In the genomic region with DNA sequence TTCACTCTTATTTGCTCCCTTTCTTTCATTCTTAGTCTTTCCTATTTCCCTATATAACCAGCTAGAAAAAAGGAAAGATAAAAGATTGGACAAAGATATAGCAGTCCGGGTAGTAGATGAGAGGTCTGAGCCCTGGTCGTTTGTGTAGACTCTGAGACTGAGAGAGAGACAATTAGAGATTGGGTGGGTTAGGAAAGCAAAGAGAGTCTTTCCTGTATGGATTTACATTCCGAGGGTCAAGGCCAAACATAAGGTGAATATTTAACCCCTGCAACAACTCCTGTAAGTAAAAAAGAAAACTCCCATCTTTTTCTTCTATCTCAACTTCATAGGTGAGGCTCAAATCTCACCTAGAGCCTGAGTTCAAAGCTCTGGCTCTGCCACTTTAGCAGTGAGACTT, we compare ENCODE assay signal across 17 cellular contexts.
DNase-seq lines count a peak whose midpoint lies in the region; FAIRE-seq and TF ChIP-seq lines count a peak whose summit lies in the region.
"Had no signal": no experiment of that assay in that cellular context is flagged by ENCODE, and none has a peak within 500 bp of the region (broad histone marks: within the 10 kb centered on the region; RNA-seq: fewer than 3 reads in every experiment).

No MANE protein-coding gene starts in this region.

- DNase-seq in H9 (no peak), H1 (ENCODE audit: low read depth in 1 of 2, low spot score in 2 of 2) (no peak), kidney (no peak), EL (no peak), GDM1 (lab: John Stamatoyannopoulos, UW) (no peak), sigmoid colon (no peak)
- DNase-seq: BE2C; CD4-positive, alpha-beta memory T cell; HFFc6; Kasumi-1 had no signal

- no peak overlapping the region for H3K56ac ChIP-seq in H9 (ENCODE audit: insufficient read length, low read depth, low read length)
- H3K56ac ChIP-seq in H1 (replicated peaks; ENCODE audit: insufficient read length, low read depth, low read length) = peak overlapping the region; percentile 22

- no CpG with 5 or more reads among the region's 3 CpGs for WGBS in H9 (ENCODE audit: extremely low coverage, insufficient read length, low lambda C conversion rate)
- WGBS in H1 (ENCODE audit: extremely low coverage in 1 of 2, insufficient coverage in 1 of 2, insufficient read length in 1 of 2, insufficient replicate concordance in 2 of 2, low coverage in 1 of 2, low lambda C conversion rate in 2 of 2, missing lambda C conversion rate in 1 of 2), 2 experiments = 49% methylated on average over 3 of the region's 3 CpGs; no CpG with 5 or more reads in 1 of the 2 experiments
- WGBS in sigmoid colon, 2 donors = 23 to 65% methylated on average over 3 of the region's 3 CpGs

- H3K4me3 ChIP-seq in HUES6 (ENCODE audit: low read depth, low read length) (peak overlapping the region; percentile 34; the same call in 1 of the 2 replicates), H1 (ENCODE audit: extremely low read depth in 1 of 4, insufficient read depth in 2 of 4, low read depth in 3 of 4, low read length in 4 of 4) (peak overlapping the region in 1 of 4 experiments; percentile 48; a peak in 1 of 8 replicates), iPS-20b (ENCODE audit: low read length) (peak overlapping the region; percentile 65), kidney (ENCODE audit: low read length in 2 of 2) (no peak overlapping the region), sigmoid colon (no peak overlapping the region)
- H3K4me3 ChIP-seq: GM23248, HAP-1 had no signal

- H3K27ac ChIP-seq in H9 (ENCODE audit: insufficient read length, low read depth, low read length) (peak overlapping the region; percentile 99), HUES6 (ENCODE audit: low read depth, low read length) (peak overlapping the region; percentile 91), H1 (ENCODE audit: low read depth, low read length) (no peak overlapping the region; the same call in 1 of the 2 replicates), iPS-20b (ENCODE audit: low read length) (peak overlapping the region; percentile 49), kidney (ENCODE audit: low read depth in 2 of 2, low read length in 2 of 2) (no peak overlapping the region), sigmoid colon (no peak overlapping the region)
- H3K27ac ChIP-seq: C4-2B had no signal

- CTCF ChIA-PET in H1 (lab: Charles Lee; ENCODE audit: partially characterized antibody) = interaction anchor here (1.0 kb wide), 2 partner anchors 15 to 279 kb away, joined by 4 read pairs; no protein-coding TSS in a partner anchor

- no peak overlapping the region for H2BK15ac ChIP-seq in H9 (ENCODE audit: low read depth, low read length)
- H2BK15ac ChIP-seq in H1 (ENCODE audit: low read length) = no peak overlapping the region

- H3K79me1 ChIP-seq in H9 (ENCODE audit: insufficient read depth, low read depth, low read length, poor library complexity, severe bottlenecking) (no peaks in the 10 kb centered on the region), H1 (ENCODE audit: low read depth, low read length) (no peaks in the 10 kb centered on the region)

- H4K20me1 ChIP-seq in H9 (ENCODE audit: control insufficient read depth, insufficient read depth, insufficient read length) = no peaks in the 10 kb centered on the region
- H4K20me1 ChIP-seq in H1 (replicated peaks in 1 of 2; ENCODE audit: control insufficient read depth in 1 of 2, insufficient read depth in 2 of 2, low read length in 2 of 2) = no peaks in the 10 kb centered on the region

- no peak overlapping the region for H4K5ac ChIP-seq in H9 (ENCODE audit: insufficient read length, low read depth, low read length)
- peak overlapping the region; percentile 92 for H4K5ac ChIP-seq in H1 (ENCODE audit: insufficient read length, low read depth, low read length)

- H3K9ac ChIP-seq in H9 (ENCODE audit: extremely low read depth, insufficient read length, low read length) (no peak overlapping the region), HUES6 (ENCODE audit: low read length) (peak overlapping the region; percentile 58), H1 (replicated peaks in 1 of 4; ENCODE audit: extremely low read depth in 1 of 4, low read depth in 3 of 4, low read length in 3 of 4) (no peak overlapping the region), iPS-20b (ENCODE audit: low read depth, low read length) (peak overlapping the region; percentile 58; the same call in 1 of the 2 replicates), kidney (ENCODE audit: low read length in 2 of 2) (no peak overlapping the region)
- H3K9ac ChIP-seq: GM23248 had no signal

- H3K79me2 ChIP-seq in H9 (ENCODE audit: insufficient read depth, low read length) = no peaks in the 10 kb centered on the region
- no peaks in the 10 kb centered on the region for H3K79me2 ChIP-seq in H1 (ENCODE audit: control insufficient read depth in 1 of 2, insufficient read depth in 2 of 2, low read length in 2 of 2)

- TF ChIP-seq POLR2A in H1 (IDR thresholded peaks at IDR 0.05; ENCODE audit: control extremely low read depth in 1 of 2, low read depth in 2 of 2, low read length in 2 of 2) (no peak), sigmoid colon (IDR thresholded peaks at IDR 0.05) (no peak)

- H3K9me3 ChIP-seq in H9 (ENCODE audit: control insufficient read depth, low read depth, low read length) (no peaks in the 10 kb centered on the region), HUES6 (ENCODE audit: control insufficient read depth, insufficient read depth, low read depth, low read length) (no peaks in the 10 kb centered on the region), H1 (ENCODE audit: insufficient read depth in 2 of 2, low read depth in 1 of 2, low read length in 1 of 2) (no peaks in the 10 kb centered on the region), iPS-20b (ENCODE audit: insufficient read depth, low read depth, low read length) (no peaks in the 10 kb centered on the region), kidney (ENCODE audit: control insufficient read depth in 1 of 2, low read length in 2 of 2) (no peaks in the 10 kb centered on the region), sigmoid colon (no peaks in the 10 kb centered on the region)
- H3K9me3 ChIP-seq: BE2C, HAP-1 had no signal

- no peak for TF ChIP-seq EP300 in H1 (IDR thresholded peaks at IDR 0.05; ENCODE audit: borderline replicate concordance in 1 of 2, low read depth in 2 of 2, low read length in 2 of 2)
- TF ChIP-seq EP300 in sigmoid colon (IDR thresholded peaks at IDR 0.05) = no peak

- H3K36me3 ChIP-seq in HUES6 (ENCODE audit: control insufficient read depth, insufficient read depth, low read length) (no peaks in the 10 kb centered on the region), H1 (ENCODE audit: control insufficient read depth in 2 of 4, insufficient read depth in 4 of 4, low read length in 3 of 4) (no peaks in the 10 kb centered on the region), iPS-20b (ENCODE audit: insufficient read depth, low read depth, low read length) (no peaks in the 10 kb centered on the region), kidney (ENCODE audit: control insufficient read depth in 1 of 2, insufficient read depth in 2 of 2, low read length in 2 of 2) (no peaks in the 10 kb centered on the region), sigmoid colon (no peaks in the 10 kb centered on the region)
- H3K36me3 ChIP-seq: BE2C, HAP-1 had no signal

- no peaks in the 10 kb centered on the region; a peak in 1 of 7 replicates for H3K36me3 Mint-ChIP-seq in H9 (ENCODE audit: insufficient read depth in 1 of 3, low read depth in 3 of 3)
- H3K36me3 Mint-ChIP-seq: CD4-positive, alpha-beta memory T cell had no signal

- POLR2A ChIA-PET in H1 (lab: Charles Lee; ENCODE audit: partially characterized antibody) = interaction anchor here (1.5 kb wide), 1 partner anchor 14 kb away, joined by 5 read pairs; no protein-coding TSS in a partner anchor

- H2BK120ac ChIP-seq in H9 (ENCODE audit: low read depth, low read length, poor library complexity, severe bottlenecking) (no peak overlapping the region), H1 (replicated peaks; ENCODE audit: low read depth, low read length) (peak overlapping the region; percentile 99)

- intact Hi-C loops in kidney (cut with DNase I) (no loop called here), sigmoid colon (cut with DNase I) (loop anchor here (5.0 kb wide), 1 partner anchor 292 kb away; no protein-coding TSS in a partner anchor)

- H2BK20ac ChIP-seq in H9 (ENCODE audit: low read depth, low read length, poor library complexity, severe bottlenecking) (no peak overlapping the region), H1 (ENCODE audit: low read length) (peak overlapping the region; percentile 94)

- H3K4me2 ChIP-seq in H9 (ENCODE audit: insufficient read depth, insufficient read length, low read length) = no peak overlapping the region
- H3K4me2 ChIP-seq in H1 (ENCODE audit: insufficient read depth in 1 of 2, low read depth in 2 of 2, low read length in 2 of 2) = peak overlapping the region; percentile 5 to 48; a peak in 3 of 4 replicates

- H2BK5ac ChIP-seq in H9 (ENCODE audit: insufficient read length, low read length) (no peak overlapping the region), H1 (ENCODE audit: low read depth, low read length) (peak overlapping the region; percentile 98; the same call in 1 of the 2 replicates)

- no peak overlapping the region for H4K8ac ChIP-seq in H9 (replicated peaks; ENCODE audit: insufficient read length, low read depth, low read length)
- H4K8ac ChIP-seq in H1 (ENCODE audit: extremely low read depth, insufficient read depth, low read length) = no peak overlapping the region

- no peaks in the 10 kb centered on the region for H3K27me3 Mint-ChIP-seq in H9 (ENCODE audit: low read depth)

- no peak for FAIRE-seq in H1 (lab: Jason Lieb, UNC)
- no peak for FAIRE-seq in kidney (lab: Jason Lieb, UNC)
- FAIRE-seq: A204.1, G401.6 had no signal

- H3T11ph ChIP-seq in H9 (ENCODE audit: low read length) = no peak overlapping the region

- no peak overlapping the region for H3K14ac ChIP-seq in H9 (ENCODE audit: insufficient read depth, low read length)
- no peak overlapping the region for H3K14ac ChIP-seq in H1 (ENCODE audit: insufficient read length)

- H4K91ac ChIP-seq in H9 (ENCODE audit: insufficient read length, low read depth, low read length) (no peak overlapping the region), H1 (replicated peaks; ENCODE audit: insufficient read length, low read length) (peak overlapping the region; percentile 98)

- H3K9me3 Mint-ChIP-seq in H9 = no peaks in the 10 kb centered on the region
- H3K9me3 Mint-ChIP-seq: CD4-positive, alpha-beta memory T cell; HFFc6 had no signal

- H3K23ac ChIP-seq in H9 (ENCODE audit: insufficient read length, low read depth, low read length) (no peak overlapping the region), H1 (ENCODE audit: insufficient read length) (no peak overlapping the region)

- H2AK5ac ChIP-seq in H9 (ENCODE audit: insufficient read length, low read length) = no peak overlapping the region
- H2AK5ac ChIP-seq in H1 (ENCODE audit: low read depth, low read length) = 0 out of 2 replicates have a peak overlapping the region, but pooled peaks have one; percentile 66

- H3K23me2 ChIP-seq in H9 (ENCODE audit: insufficient read length, low read depth, low read length, poor library complexity, severe bottlenecking) (peaks cover 4% of the 10 kb centered on the region), H1 (ENCODE audit: low read depth, low read length) (no peaks in the 10 kb centered on the region)

- no peak overlapping the region for H2BK12ac ChIP-seq in H9 (ENCODE audit: insufficient read length, low read depth, low read length)
- peak overlapping the region; percentile 33 for H2BK12ac ChIP-seq in H1 (ENCODE audit: low read depth, low read length)

- H3K27me3 ChIP-seq in H9 (ENCODE audit: insufficient read depth, low read length) (no peaks in the 10 kb centered on the region), HUES6 (ENCODE audit: control insufficient read depth, insufficient read depth, low read length) (no peaks in the 10 kb centered on the region; the same call in 1 of the 2 replicates), H1 (replicated peaks in 1 of 4; ENCODE audit: control insufficient read depth in 3 of 4, extremely low read depth in 1 of 4, insufficient read depth in 3 of 4, low read length in 3 of 4) (no peaks in the 10 kb centered on the region), iPS-20b (ENCODE audit: insufficient read depth, low read length) (no peaks in the 10 kb centered on the region), sigmoid colon (no peaks in the 10 kb centered on the region)
- H3K27me3 ChIP-seq: BE2C had no signal

- H3K18ac ChIP-seq in H9 (ENCODE audit: insufficient read length, low read depth, low read length) = no peak overlapping the region
- H3K18ac ChIP-seq in H1 (ENCODE audit: extremely low read depth, low read length) = peak overlapping the region; percentile 36

- peaks cover 27% of the 10 kb centered on the region; the same call in 1 of the 2 replicates for H3K4me1 ChIP-seq in H9 (ENCODE audit: insufficient read depth, low read length)
- peaks cover 65% of the 10 kb centered on the region for H3K4me1 ChIP-seq in HUES6 (ENCODE audit: control insufficient read depth, insufficient read depth, low read length)
- peaks cover 13 to 38% (median 26%) of the 10 kb centered on the region in 4 experiments for H3K4me1 ChIP-seq in H1 (replicated peaks in 1 of 4; ENCODE audit: control insufficient read depth in 3 of 4, insufficient read depth in 4 of 4, low read length in 3 of 4)
- H3K4me1 ChIP-seq in iPS-20b (ENCODE audit: insufficient read depth, low read length) = peaks cover 49% of the 10 kb centered on the region
- H3K4me1 ChIP-seq in kidney (ENCODE audit: control insufficient read depth in 1 of 2, insufficient read depth in 1 of 2, low read depth in 1 of 2, low read length in 2 of 2) = peaks cover 0 to 5% of the 10 kb centered on the region in 2 donors
- H3K4me1 ChIP-seq in sigmoid colon = peaks cover 0 to 5% (median 1%) of the 10 kb centered on the region in 4 donors
- H3K4me1 ChIP-seq: BE2C had no signal

- H3K4me3 Mint-ChIP-seq in H9 = peak overlapping the region; percentile 52 to 56; a peak in 2 of 5 replicates
- H3K4me3 Mint-ChIP-seq: CD4-positive, alpha-beta memory T cell; HFFc6 had no signal

- no peak overlapping the region for H3K4ac ChIP-seq in H9 (ENCODE audit: low read depth, low read length)
- H3K4ac ChIP-seq in H1 (replicated peaks; ENCODE audit: insufficient read length, low read depth, low read length) = peak overlapping the region; percentile 98

- H3K4me1 Mint-ChIP-seq in H9 = peaks cover 71% of the 10 kb centered on the region in 2 experiments

- no peak for TF ChIP-seq RAD21 in H1 (IDR thresholded peaks at IDR 0.05 in 1 of 2, conservative IDR thresholded peaks at IDR 0.05 in 1 of 2; ENCODE audit: low read depth in 2 of 2, low read length in 2 of 2)

- H3K27ac Mint-ChIP-seq in H9 = peak overlapping the region; percentile 62 to 96 (median 96)
- H3K27ac Mint-ChIP-seq: CD4-positive, alpha-beta memory T cell; HFFc6 had no signal

- no peak overlapping the region for H2AFZ ChIP-seq in H9 (ENCODE audit: low read length)
- H2AFZ ChIP-seq in H1 (ENCODE audit: low read length) = no peak overlapping the region

- TF ChIP-seq CTCF in H9 (conservative IDR thresholded peaks at IDR 0.05) (no peak), H1 (IDR thresholded peaks at IDR 0.05; ENCODE audit: control extremely low read depth in 1 of 3, insufficient read depth in 1 of 3, low read depth in 1 of 3, low read length in 3 of 3) (no peak), kidney (IDR thresholded peaks at IDR 0.05; ENCODE audit: borderline replicate concordance, extremely low read depth, insufficient read depth) (no peak), sigmoid colon (IDR thresholded peaks at IDR 0.05) (no peak)

Comparison
In these comparisons a context has a peak if more than half of its experiments do, and no peak if none do; other contexts are left out.
1. H3K27ac ChIP-seq: peak in H9 (single experiment), HUES6 (single experiment) and iPS-20b (single experiment); none in H1 (single experiment), kidney (0 of 2) and sigmoid colon (0 of 4).
2. H3K9ac ChIP-seq: peak in HUES6 (single experiment) and iPS-20b (single experiment); none in H9 (single experiment), H1 (0 of 4) and kidney (0 of 2).
3. H3K4me3 ChIP-seq: peak in HUES6 (single experiment) and iPS-20b (single experiment); none in kidney (0 of 2) and sigmoid colon (0 of 4).